ENCODE assay signal across 8 cellular contexts in the genomic region with DNA sequence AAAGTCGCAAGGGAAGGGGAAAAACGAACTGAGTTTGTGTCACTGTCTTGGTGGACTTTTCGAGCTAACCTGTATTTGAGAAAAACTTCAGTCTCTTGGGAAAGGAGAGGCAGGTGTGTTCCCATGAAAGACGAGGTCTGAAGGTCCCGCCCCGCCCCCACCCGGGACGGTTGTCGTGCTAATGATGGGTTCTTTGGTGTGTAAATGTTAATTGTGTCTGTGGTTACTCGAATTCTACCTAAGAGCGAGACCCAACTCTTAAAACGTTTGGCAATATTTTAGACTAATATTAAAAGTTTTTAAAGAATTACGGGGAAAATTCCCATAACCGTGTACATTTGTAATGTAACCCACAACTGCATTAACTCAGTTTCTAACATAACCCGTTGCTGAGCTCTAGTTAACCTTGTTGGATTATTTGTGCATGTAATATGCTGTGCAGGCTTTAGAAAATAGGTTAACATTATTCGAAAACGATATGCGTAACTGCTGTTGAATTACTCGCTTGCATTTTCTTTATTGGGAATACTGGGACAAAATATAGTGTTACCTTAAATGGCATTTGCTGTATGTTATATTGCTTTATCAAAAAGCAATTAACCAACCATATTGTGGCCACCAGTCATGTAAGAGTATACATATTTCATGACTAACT. TPM values are rescaled to one million over a fixed set of nuclear protein-coding genes. Genes with fewer than 3 reads are reported as not detected.
DNase-seq lines count a peak whose midpoint lies in the region; ATAC-seq and TF ChIP-seq lines count a peak whose summit lies in the region.

No MANE protein-coding gene starts in this region.

- no peak for ATAC-seq in HG03159 (IDR thresholded peaks at IDR 0.05; ENCODE audit: unreplicated experiment)

- TF ChIP-seq CTCF in coronary artery (IDR thresholded peaks at IDR 0.05) (no peak), uterus (IDR thresholded peaks at IDR 0.05) (no peak)

- no peaks in the 10 kb centered on the region for H3K27me3 ChIP-seq in uterus

- peak overlapping the region; percentile 86 to 88 for H3K27ac ChIP-seq in coronary artery
- H3K27ac ChIP-seq in uterus: peak overlapping the region; percentile 82 to 86

- no peak for TF ChIP-seq POLR2A in uterus (IDR thresholded peaks at IDR 0.05)

- no peaks in the 10 kb centered on the region for H3K36me3 ChIP-seq in uterus

- no peaks in the 10 kb centered on the region for H3K9me3 ChIP-seq in uterus

- no peaks in the 10 kb centered on the region for H3K4me1 ChIP-seq in uterus

- H3K4me3 ChIP-seq in coronary artery (peak overlapping the region; percentile 95), uterus (peak overlapping the region; percentile 70 to 79)

- intact Hi-C loops in uterus (cut with DNase I; ENCODE audit: low total_unique reads): no loop called here

- DNase-seq in NCI-H82 (lab: John Stamatoyannopoulos, UW) (peak; percentile 69), NCI-H82 treated with DMSO at 0.1 percent for 48 hours (lab: John Stamatoyannopoulos, UW; ENCODE audit: unreplicated experiment) (no peak), NCI-H510A treated with DMSO at 0.1 percent for 48 hours (lab: John Stamatoyannopoulos, UW) (peak; percentile 48), coronary artery (ENCODE audit: low spot score) (no peak), mucosa of gallbladder (ENCODE audit: low spot score) (peak; percentile 33), uterus (no peak), SIG-M5 treated with dmso at 0.1 percent for 504 hours (lab: John Stamatoyannopoulos, UW; ENCODE audit: unreplicated experiment) (no peak)

RNA-seq across cellular contexts. Expression of a gene that starts 0.8 kb away (rescaled TPM):
- 27.4 TPM for total RNA-seq in mucosa of gallbladder
- 10 to 100 TPM in 3 of 4 donors, 1 to 10 TPM in 1; 9.2 to 56.5 (median 25.1) TPM for total RNA-seq in uterus

Comparison
In these comparisons a context has a peak if more than half of its experiments do, and no peak if none do; other contexts are left out.
1. DNase-seq: peak in NCI-H82 (single experiment), NCI-H510A treated with DMSO at 0.1 percent for 48 hours (single experiment) and mucosa of gallbladder (single experiment); none in NCI-H82 treated with DMSO at 0.1 percent for 48 hours (single experiment), coronary artery (single experiment), uterus (0 of 2) and SIG-M5 treated with dmso at 0.1 percent for 504 hours (single experiment).